15 cellular contexts compared by ENCODE assay signal in genomic region chr3:66493464-66494099, GRCh38. TPM values are rescaled to one million over a fixed set of nuclear protein-coding genes. Genes with fewer than 3 reads are reported as not detected.
A peak's percentile ranks its signal among the peaks of the same experiment; 100 is the strongest.
DNase-seq lines count a peak whose midpoint lies in the region; ATAC-seq and TF ChIP-seq lines count a peak whose summit lies in the region.
"Had no signal": no experiment of that assay in that cellular context is flagged by ENCODE, and none has a peak within 500 bp of the region (broad histone marks: within the 10 kb centered on the region; RNA-seq: fewer than 3 reads in every experiment).

No MANE protein-coding gene starts in this region.

- TF ChIP-seq CTCF in IMR-90 (conservative IDR thresholded peaks at IDR 0.05; ENCODE audit: low read depth, low read length) (no peak), sigmoid colon (IDR thresholded peaks at IDR 0.05) (no peak)
- no peak for TF ChIP-seq CTCF in activated CD8-positive, alpha-beta T cell treated with anti-CD3 and anti-CD28 coated beads for 36 hours (IDR thresholded peaks at IDR 0.05)

- H2AK5ac ChIP-seq in IMR-90 (ENCODE audit: low read depth, low read length), result peak overlapping the region; percentile 70; the same call in 1 of the 2 replicates

- peaks cover 15% of the 10 kb centered on the region for H3K4me1 ChIP-seq in IMR-90 (ENCODE audit: control insufficient read depth, insufficient read depth, low read length)
- H3K4me1 ChIP-seq in sigmoid colon, result peaks cover 2 to 95% (median 86%) of the 10 kb centered on the region in 4 donors

- TF ChIP-seq EP300 in sigmoid colon (IDR thresholded peaks at IDR 0.05), result no peak

- peaks cover 24% of the 10 kb centered on the region for H3K36me3 Mint-ChIP-seq in T-helper 1 cell treated with Interleukin-12 subunit alpha and Interleukin-12 subunit beta and Interleukin-4 antibody, amounts not matched to agents 30 μg/mL and 1 μg/mL, for 36 hours (ENCODE audit: low read depth)
- H3K36me3 Mint-ChIP-seq in effector memory CD8-positive, alpha-beta T cell (ENCODE audit: insufficient read depth), result peaks cover 1% of the 10 kb centered on the region
- peaks cover 1% of the 10 kb centered on the region for H3K36me3 Mint-ChIP-seq in activated CD8-positive, alpha-beta T cell treated with anti-CD3 and anti-CD28 coated beads for 36 hours (ENCODE audit: low read depth)

- H3K9me1 ChIP-seq in IMR-90 (ENCODE audit: insufficient read depth, low read length), result no peaks in the 10 kb centered on the region

- no peak overlapping the region for H3K23ac ChIP-seq in IMR-90 (ENCODE audit: low read depth, low read length)

- H2AFZ ChIP-seq in IMR-90 (replicated peaks; ENCODE audit: low read length, poor library complexity), result no peak overlapping the region
- H2AFZ ChIP-seq: GM23248 had no signal

- ATAC-seq in IMR-90 (ENCODE audit: low read depth), result no peak
- no peak for ATAC-seq in effector memory CD8-positive, alpha-beta T cell (replicated peaks)
- no peak for ATAC-seq in HG03460 (IDR thresholded peaks at IDR 0.05; ENCODE audit: unreplicated experiment)
- no peak for ATAC-seq in activated CD8-positive, alpha-beta T cell treated with anti-CD3 and anti-CD28 coated beads for 36 hours

- H3K14ac ChIP-seq in IMR-90 (replicated peaks; ENCODE audit: low read depth, low read length), result 0 out of 2 replicates have a peak overlapping the region, but pooled peaks have one; percentile 35

- POLR2A ChIA-PET in IMR-90 (lab: Charles Lee; ENCODE audit: unreplicated experiment), result no interaction called here
- POLR2A ChIA-PET in activated CD8-positive, alpha-beta T cell treated with anti-CD3 and anti-CD28 coated beads for 36 hours (lab: Charles Lee), result interaction anchor here (0.9 to 3.2 kb wide), 5 partner anchors 7 to 24 kb away, joined by 3 to 9 read pairs (median 3); no protein-coding TSS in a partner anchor

- H3K9me3 Mint-ChIP-seq in T-helper 1 cell treated with Interleukin-12 subunit alpha and Interleukin-12 subunit beta and Interleukin-4 antibody, amounts not matched to agents 30 μg/mL and 1 μg/mL, for 36 hours, result no peaks in the 10 kb centered on the region
- H3K9me3 Mint-ChIP-seq in effector memory CD8-positive, alpha-beta T cell, result no peaks in the 10 kb centered on the region
- H3K9me3 Mint-ChIP-seq in activated CD8-positive, alpha-beta T cell treated with anti-CD3 and anti-CD28 coated beads for 36 hours, result no peaks in the 10 kb centered on the region

- H3K27ac ChIP-seq in IMR-90 (ENCODE audit: insufficient read depth, low read length) (no peak overlapping the region), sigmoid colon (peak overlapping the region; percentile 53 to 95 (median 91))
- H3K27ac ChIP-seq: 22Rv1, GM23248 had no signal

- no peaks in the 10 kb centered on the region for H3K36me3 ChIP-seq in IMR-90 (ENCODE audit: control insufficient read depth, insufficient read depth, low read length)
- no peaks in the 10 kb centered on the region for H3K36me3 ChIP-seq in sigmoid colon

- H3K56ac ChIP-seq in IMR-90 (ENCODE audit: extremely low read depth, insufficient read depth, low read length), result no peak overlapping the region

- H3K9me3 ChIP-seq in IMR-90 (ENCODE audit: control insufficient read depth, insufficient read depth, low read length) (no peaks in the 10 kb centered on the region), sigmoid colon (no peaks in the 10 kb centered on the region)

- H3K4ac ChIP-seq in IMR-90 (ENCODE audit: low read depth, low read length), result no peak overlapping the region

- TF ChIP-seq POLR2A in IMR-90 (IDR thresholded peaks at IDR 0.05; ENCODE audit: low read depth, low read length) (no peak), sigmoid colon (IDR thresholded peaks at IDR 0.05) (no peak)

- no peak overlapping the region for H3K18ac ChIP-seq in IMR-90 (ENCODE audit: low read depth, low read length)

- H3K4me3 Mint-ChIP-seq in T-helper 1 cell treated with Interleukin-12 subunit alpha and Interleukin-12 subunit beta and Interleukin-4 antibody, amounts not matched to agents 30 μg/mL and 1 μg/mL, for 36 hours, result peak overlapping the region; percentile 62
- H3K4me3 Mint-ChIP-seq in effector memory CD8-positive, alpha-beta T cell, result peak overlapping the region; percentile 47 to 48
- H3K4me3 Mint-ChIP-seq in activated CD8-positive, alpha-beta T cell treated with anti-CD3 and anti-CD28 coated beads for 36 hours, result no peak overlapping the region

- peaks cover 22% of the 10 kb centered on the region; the same call in 1 of the 2 replicates for H4K20me1 ChIP-seq in IMR-90 (ENCODE audit: insufficient read depth, low read length)

- H2BK120ac ChIP-seq in IMR-90 (ENCODE audit: low read depth, low read length), result no peak overlapping the region

- intact Hi-C loops in IMR-90 (cut with micrococcal nuclease), result no loop called here
- intact Hi-C loops in sigmoid colon (cut with DNase I), result no loop called here
- intact Hi-C loops in activated CD8-positive, alpha-beta T cell treated with anti-CD3 and anti-CD28 coated beads for 36 hours (cut with micrococcal nuclease), result no loop called here

- H3K4me2 ChIP-seq in IMR-90 (ENCODE audit: low read depth, low read length), result no peak overlapping the region; the same call in 1 of the 2 replicates

- no peak overlapping the region for H4K5ac ChIP-seq in IMR-90 (ENCODE audit: low read depth, low read length)

- H3K9ac ChIP-seq in IMR-90 (ENCODE audit: low read depth, low read length), result no peak overlapping the region
- H3K9ac ChIP-seq: GM23248 had no signal

- TF ChIP-seq RAD21 in IMR-90 (IDR thresholded peaks at IDR 0.05; ENCODE audit: low read length), result no peak

- H3K27me3 ChIP-seq in IMR-90 (ENCODE audit: control insufficient read depth, insufficient read depth, low read length) (no peaks in the 10 kb centered on the region), sigmoid colon (no peaks in the 10 kb centered on the region)

- peaks cover 92% of the 10 kb centered on the region for H3K4me1 Mint-ChIP-seq in T-helper 1 cell treated with Interleukin-12 subunit alpha and Interleukin-12 subunit beta and Interleukin-4 antibody, amounts not matched to agents 30 μg/mL and 1 μg/mL, for 36 hours (ENCODE audit: low read depth)
- H3K4me1 Mint-ChIP-seq in effector memory CD8-positive, alpha-beta T cell (ENCODE audit: low read depth in 2 of 2), result peaks cover 53 to 75% of the 10 kb centered on the region in 2 donors
- H3K4me1 Mint-ChIP-seq in activated CD8-positive, alpha-beta T cell treated with anti-CD3 and anti-CD28 coated beads for 36 hours (ENCODE audit: low read depth), result peaks cover 85% of the 10 kb centered on the region

- no peak overlapping the region for H2AK9ac ChIP-seq in IMR-90 (replicated peaks; ENCODE audit: low read depth, low read length, poor library complexity)

- H4K8ac ChIP-seq in IMR-90 (ENCODE audit: low read depth in 2 of 2, low read length in 2 of 2), result no peak overlapping the region

- in situ Hi-C loops in IMR-90 (cut with MboI; ENCODE audit: low sequenced_read_pairs), result loop anchor here (10.0 kb wide), 1 partner anchor 219 kb away; no protein-coding TSS in a partner anchor

- dilution Hi-C loops in IMR-90 (cut with HindIII; ENCODE audit: low sequenced_read_pairs, unreplicated experiment), result no loop called here

- H3K27me3 Mint-ChIP-seq in T-helper 1 cell treated with Interleukin-12 subunit alpha and Interleukin-12 subunit beta and Interleukin-4 antibody, amounts not matched to agents 30 μg/mL and 1 μg/mL, for 36 hours (ENCODE audit: low read depth), result no peaks in the 10 kb centered on the region
- no peaks in the 10 kb centered on the region for H3K27me3 Mint-ChIP-seq in effector memory CD8-positive, alpha-beta T cell
- peaks cover 5% of the 10 kb centered on the region for H3K27me3 Mint-ChIP-seq in activated CD8-positive, alpha-beta T cell treated with anti-CD3 and anti-CD28 coated beads for 36 hours

- H3K79me1 ChIP-seq in IMR-90 (ENCODE audit: low read depth in 1 of 2, low read length in 2 of 2), result peaks cover 21 to 74% of the 10 kb centered on the region in 2 experiments; a peak in 3 of 4 replicates

- 0 out of 3 replicates have a peak overlapping the region, but pooled peaks have one; percentile 8 for H2BK15ac ChIP-seq in IMR-90 (ENCODE audit: low read depth, low read length)

- no peak overlapping the region for H2BK5ac ChIP-seq in IMR-90 (ENCODE audit: low read depth, low read length, poor library complexity, severe bottlenecking)

- CTCF ChIA-PET in IMR-90 (lab: Yijun Ruan, JAX), result no interaction called here
- CTCF ChIA-PET in activated CD8-positive, alpha-beta T cell treated with anti-CD3 and anti-CD28 coated beads for 36 hours (lab: Charles Lee), result interaction anchor here (1.3 to 2.4 kb wide), 3 partner anchors 10 to 87 kb away, joined by 3 to 12 read pairs (median 3); no protein-coding TSS in a partner anchor

- no peak overlapping the region for H4K91ac ChIP-seq in IMR-90 (ENCODE audit: insufficient read depth, low read depth, low read length)

- no peak for DNase-seq in T-helper 1 cell
- DNase-seq in IMR-90, result no peak
- DNase-seq in effector memory CD8-positive, alpha-beta T cell, result no peak
- no peak for DNase-seq in sigmoid colon
- DNase-seq in activated CD8-positive, alpha-beta T cell treated with anti-CD3 and anti-CD28 coated beads for 36 hours, result no peak
- no peak for DNase-seq in HT-29 (ENCODE audit: low spot score)
- DNase-seq: activated gamma-delta T cell; GM23248; kidney glomerular epithelial cell; NCI-H1417; SHP77; stimulated activated CD4-positive, alpha-beta T cell treated with anti-CD3 and anti-CD28 coated beads, Interleukin-4, amount 100 ng/mL, for 24 hours had no signal

- WGBS in IMR-90 (ENCODE audit: extremely low coverage in 2 of 2, insufficient read length in 1 of 2), 2 experiments, result 80% methylated on average over 1 of the region's 5 CpGs; no CpG with 5 or more reads in 1 of the 2 experiments
- 32 to 69% methylated on average over 5 of the region's 5 CpGs for WGBS in sigmoid colon, 2 donors

- BruUV-seq in IMR-90 (replicated peaks; lab: Mats Ljungman, UMichigan), result no TSS peak

- H3K4me3 ChIP-seq in IMR-90 (ENCODE audit: insufficient read depth, low read depth, low read length) (no peak overlapping the region), sigmoid colon (no peak overlapping the region)
- H3K4me3 ChIP-seq: GM23248 had no signal

- H2BK20ac ChIP-seq in IMR-90 (ENCODE audit: low read depth, low read length), result no peak overlapping the region

- peak overlapping the region; percentile 45 for H3K27ac Mint-ChIP-seq in T-helper 1 cell treated with Interleukin-12 subunit alpha and Interleukin-12 subunit beta and Interleukin-4 antibody, amounts not matched to agents 30 μg/mL and 1 μg/mL, for 36 hours
- peak overlapping the region in 1 of 2 donors; percentile 12 for H3K27ac Mint-ChIP-seq in effector memory CD8-positive, alpha-beta T cell
- no peak overlapping the region for H3K27ac Mint-ChIP-seq in activated CD8-positive, alpha-beta T cell treated with anti-CD3 and anti-CD28 coated beads for 36 hours

RNA-seq across cellular contexts. Expression of gene LRIG1, which starts 7.2 kb away (rescaled TPM):
- 69.2 and 87.8 TPM in 2 replicates for total RNA-seq in IMR-90 (2012; rRNA removed)
- 55.9 and 62.8 TPM in 2 replicates for polyA plus RNA-seq in IMR-90 (2012; rRNA removed)
- 35.1 and 74.2 TPM in 2 replicates for polyA plus RNA-seq in IMR-90 (2012; cell fraction: cytosol; rRNA removed)
- polyA plus RNA-seq in IMR-90 (2012; cell fraction: nucleus; rRNA removed; ENCODE audit: low replicate concordance), result 87.7 and 98.9 TPM in 2 replicates
- 100 to 1,000 TPM; 150 to 226 (median 210) TPM for total RNA-seq in sigmoid colon
- 10 to 100 TPM in 1 of 3 donors, 1 to 10 TPM in 2; 4.2 to 36.1 (median 6.0) TPM for polyA plus RNA-seq in sigmoid colon
- 10 to 100 TPM; 12.7 to 13.0 TPM for total RNA-seq in activated CD8-positive, alpha-beta T cell treated with anti-CD3 and anti-CD28 coated beads for 36 hours
- total RNA-seq in HT-29 (2014; rRNA removed; shearing (Covaris generic)), result 24.0 and 25.2 TPM in 2 replicates
